In the genomic region with DNA sequence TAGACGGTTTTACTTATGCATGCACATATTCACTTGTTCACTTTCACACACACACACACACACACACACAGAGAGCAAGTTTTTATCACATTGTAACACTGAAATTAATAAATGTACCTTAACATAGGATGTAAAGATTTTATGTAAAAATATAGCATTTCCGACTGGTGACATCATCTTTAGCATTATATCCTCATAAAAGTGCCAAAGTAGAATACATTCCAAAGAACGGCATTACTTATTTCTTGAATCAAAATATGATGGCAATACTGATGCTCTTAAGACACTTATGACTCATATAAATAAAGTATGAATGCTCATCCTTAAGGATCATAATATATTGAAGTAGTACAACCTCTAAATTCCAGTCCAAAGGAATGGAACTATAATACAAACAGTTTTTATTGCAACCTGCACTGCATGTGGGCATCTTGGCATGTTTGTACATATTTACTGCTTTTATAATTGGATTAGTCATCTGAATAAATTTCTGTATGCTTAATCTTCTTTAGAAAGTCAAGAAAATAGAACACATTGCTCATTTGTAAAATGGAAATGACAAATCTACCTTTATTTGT, we compare ENCODE assay signal across 25 cellular contexts.
DNase-seq lines count a peak whose midpoint lies in the region; ATAC-seq, FAIRE-seq and TF ChIP-seq lines count a peak whose summit lies in the region.
"Had no signal": no experiment of that assay in that cellular context is flagged by ENCODE, and none has a peak within 500 bp of the region (broad histone marks: within the 10 kb centered on the region; RNA-seq: fewer than 3 reads in every experiment).

No MANE protein-coding gene starts in this region.

- ATAC-seq in HG02852 (IDR thresholded peaks at IDR 0.05; ENCODE audit: unreplicated experiment): no peak
- ATAC-seq: activated CD8-positive, alpha-beta T cell treated with anti-CD3 and anti-CD28 coated beads for 36 hours; left ventricle myocardium superior; stimulated activated naive CD8-positive, alpha-beta T cell treated with anti-CD3 and anti-CD28 coated beads, Interleukin-15, amount 100 ng/mL, for 72 hours; T-helper 17 cell had no signal

- 90% methylated on average over 3 of the region's 3 CpGs for WGBS in smooth muscle cell (ENCODE audit: low lambda C conversion rate)

- FAIRE-seq in bronchial epithelial cell (lab: Jason Lieb, UNC) (no peak), RCC 7860 (lab: Jason Lieb, UNC) (no peak)
- FAIRE-seq: GM18507 had no signal

- H4K20me1 ChIP-seq in smooth muscle cell (ENCODE audit: low read depth): no peaks in the 10 kb centered on the region

- H3K4me3 ChIP-seq in bronchial epithelial cell (ENCODE audit: low read depth, low read length) (no peak overlapping the region), smooth muscle cell (no peak overlapping the region)
- H3K4me3 ChIP-seq: prostate gland had no signal

- TF ChIP-seq CTCF in bronchial epithelial cell (IDR thresholded peaks at IDR 0.05; ENCODE audit: insufficient read depth, low read length, severe bottlenecking) (no peak), smooth muscle cell (IDR thresholded peaks at IDR 0.05; ENCODE audit: borderline replicate concordance, insufficient read depth, poor library complexity, severe bottlenecking) (no peak)

- H3K36me3 ChIP-seq in bronchial epithelial cell (ENCODE audit: control insufficient read depth, insufficient read depth, low read length) (no peaks in the 10 kb centered on the region), smooth muscle cell (ENCODE audit: low read depth) (no peaks in the 10 kb centered on the region)
- H3K36me3 ChIP-seq: neutrophil, prostate gland had no signal

- no peaks in the 10 kb centered on the region for H3F3A ChIP-seq in smooth muscle cell (ENCODE audit: low read depth)

- H3K4me2 ChIP-seq in smooth muscle cell: no peak overlapping the region

- H3K27me3 ChIP-seq in bronchial epithelial cell (ENCODE audit: control insufficient read depth, insufficient read depth, low read length) (no peaks in the 10 kb centered on the region), smooth muscle cell (ENCODE audit: low read depth) (no peaks in the 10 kb centered on the region)
- H3K27me3 ChIP-seq: neutrophil had no signal

- no peaks in the 10 kb centered on the region for H3K79me2 ChIP-seq in smooth muscle cell (ENCODE audit: low read depth)

- H2AFZ ChIP-seq in smooth muscle cell (ENCODE audit: low read depth): no peak overlapping the region

- no peak overlapping the region for H3K9ac ChIP-seq in smooth muscle cell (ENCODE audit: low read depth)

- H3K9me3 ChIP-seq in smooth muscle cell (replicated peaks; ENCODE audit: low read depth): no peaks in the 10 kb centered on the region
- H3K9me3 ChIP-seq: neutrophil, prostate gland had no signal

- in situ Hi-C loops in G401 (cut with HindIII; ENCODE audit: low sequenced_read_pairs): no loop called here

- H3K4me1 ChIP-seq in smooth muscle cell (ENCODE audit: low read depth): no peaks in the 10 kb centered on the region
- H3K4me1 ChIP-seq: prostate gland had no signal

- DNase-seq in A172 (ENCODE audit: low spot score) (peak; percentile 65), GM04504 (ENCODE audit: low read depth) (peak; percentile 47), M059J (ENCODE audit: low read depth) (peak; percentile 67), bronchial epithelial cell (ENCODE audit: low read depth) (peak; percentile 13), RCC 7860 (ENCODE audit: low spot score) (no peak), G401 (ENCODE audit: low spot score) (no peak), smooth muscle cell (lab: John Stamatoyannopoulos, UW; ENCODE audit: unreplicated experiment) (no peak)
- DNase-seq: activated CD4-positive, alpha-beta T cell treated with anti-CD3 and anti-CD28 coated beads for 1 hour; activated CD8-positive, alpha-beta T cell treated with anti-CD3 and anti-CD28 coated beads for 36 hours; aorta; dermis blood vessel endothelial cell; DMS153; GDM1; islet precursor cell; left ventricle myocardium superior; naive B cell; NCI-H1436; NCI-H2081 treated with DMSO at 0.1 percent for 48 hours; NCI-H345; stimulated activated naive CD8-positive, alpha-beta T cell treated with anti-CD3 and anti-CD28 coated beads, Interleukin-15, amount 100 ng/mL, for 72 hours; T-helper 17 cell had no signal

- no peak overlapping the region for H3K27ac ChIP-seq in smooth muscle cell (ENCODE audit: low read depth)
- H3K27ac ChIP-seq: neutrophil, prostate gland had no signal

Comparison
In these comparisons a context has a peak if more than half of its experiments do, and no peak if none do; other contexts are left out.
1. DNase-seq: peak in A172 (single experiment), GM04504 (single experiment), M059J (single experiment) and bronchial epithelial cell (single experiment); none in RCC 7860 (single experiment), G401 (single experiment) and smooth muscle cell (single experiment).